In genomic region chr12:97561321-97562230, GRCh38 we compare ENCODE assay signal across 18 cellular contexts.
DNase-seq lines count a peak whose midpoint lies in the region; ATAC-seq and TF ChIP-seq lines count a peak whose summit lies in the region.
"Had no signal": no experiment of that assay in that cellular context is flagged by ENCODE, and none has a peak within 500 bp of the region (broad histone marks: within the 10 kb centered on the region; RNA-seq: fewer than 3 reads in every experiment).

No MANE protein-coding gene starts in this region.

- H3K27me3 ChIP-seq in BLaER1, result no peaks in the 10 kb centered on the region
- H3K27me3 ChIP-seq: esophagus squamous epithelium, stomach had no signal

- no peaks in the 10 kb centered on the region for H3K4me1 Mint-ChIP-seq in T-helper 2 cell treated with Interferon-gamma antibody and Interleukin-4, amounts not matched to agents 5 μg/mL and 100 μg/mL, for 36 hours (ENCODE audit: low read depth)
- H3K4me1 Mint-ChIP-seq: naive B cell had no signal

- H3K9me3 Mint-ChIP-seq in T-helper 2 cell treated with Interferon-gamma antibody and Interleukin-4, amounts not matched to agents 5 μg/mL and 100 μg/mL, for 36 hours, result no peaks in the 10 kb centered on the region
- H3K9me3 Mint-ChIP-seq: CD8-positive, alpha-beta T cell; T-helper 1 cell treated with Interleukin-12 subunit alpha and Interleukin-12 subunit beta and Interleukin-4 antibody, amounts not matched to agents 30 μg/mL and 1 μg/mL, for 36 hours had no signal

- H4K20me1 ChIP-seq in BLaER1, result no peaks in the 10 kb centered on the region

- H3K4me2 ChIP-seq in BLaER1, result peak overlapping the region; percentile 25

- H3K36me3 Mint-ChIP-seq in T-helper 2 cell treated with Interferon-gamma antibody and Interleukin-4, amounts not matched to agents 5 μg/mL and 100 μg/mL, for 36 hours (ENCODE audit: low read depth), result no peaks in the 10 kb centered on the region
- H3K36me3 Mint-ChIP-seq: CD8-positive, alpha-beta T cell; naive B cell had no signal

- no peaks in the 10 kb centered on the region for H3K9me3 ChIP-seq in BLaER1
- H3K9me3 ChIP-seq: esophagus squamous epithelium, lower lobe of right lung, stomach had no signal

- H3K4me3 Mint-ChIP-seq in T-helper 2 cell treated with Interferon-gamma antibody and Interleukin-4, amounts not matched to agents 5 μg/mL and 100 μg/mL, for 36 hours, result no peak overlapping the region
- H3K4me3 Mint-ChIP-seq: CD8-positive, alpha-beta T cell; naive B cell; T-helper 1 cell treated with Interleukin-12 subunit alpha and Interleukin-12 subunit beta and Interleukin-4 antibody, amounts not matched to agents 30 μg/mL and 1 μg/mL, for 36 hours had no signal

- DNase-seq in NCI-H1105 (lab: John Stamatoyannopoulos, UW), result peak; percentile 70
- DNase-seq in left kidney (ENCODE audit: low read depth, low spot score), result peak; percentile 32
- no peak for DNase-seq in effector CD4-positive, alpha-beta T cell
- no peak for DNase-seq in cerebellar nuclear complex (lab: John Stamatoyannopoulos, UW)
- no peak for DNase-seq in T-helper 2 cell treated with Interferon-gamma antibody and Interleukin-4, amounts not matched to agents 5 μg/mL and 100 μg/mL, for 36 hours (ENCODE audit: low spot score)
- DNase-seq: activated CD4-positive, CD25-positive, alpha-beta regulatory T cell; CD8-positive, alpha-beta T cell; esophagus squamous epithelium; lower lobe of right lung; MM.1S; naive B cell; NCI-H226; stimulated activated CD4-positive, alpha-beta T cell treated with anti-CD3 and anti-CD28 coated beads, Interleukin-2, amount 100 ng/mL, for 24 hours; stomach had no signal

- no peaks in the 10 kb centered on the region for H3K36me3 ChIP-seq in BLaER1
- H3K36me3 ChIP-seq: esophagus squamous epithelium, lower lobe of right lung, stomach had no signal

- TF ChIP-seq CTCF in VCaP (conservative IDR thresholded peaks at IDR 0.05), result no peak

- H3K4me1 ChIP-seq in BLaER1, result peaks cover 50% of the 10 kb centered on the region

- no peak overlapping the region for H3K27ac Mint-ChIP-seq in T-helper 2 cell treated with Interferon-gamma antibody and Interleukin-4, amounts not matched to agents 5 μg/mL and 100 μg/mL, for 36 hours
- H3K27ac Mint-ChIP-seq: CD8-positive, alpha-beta T cell; naive B cell; T-helper 1 cell treated with Interleukin-12 subunit alpha and Interleukin-12 subunit beta and Interleukin-4 antibody, amounts not matched to agents 30 μg/mL and 1 μg/mL, for 36 hours had no signal

- H3K27ac ChIP-seq in BLaER1 (no peak overlapping the region), VCaP (peak overlapping the region; percentile 35)
- H3K27ac ChIP-seq: esophagus squamous epithelium, lower lobe of right lung, stomach had no signal

- ATAC-seq in GM21360 (IDR thresholded peaks at IDR 0.05; ENCODE audit: unreplicated experiment), result no peak
- ATAC-seq: CD8-positive, alpha-beta T cell; lower lobe of right lung had no signal

- no peak overlapping the region for H3K4me3 ChIP-seq in BLaER1
- H3K4me3 ChIP-seq: esophagus squamous epithelium, lower lobe of right lung, stomach had no signal

- H3K9ac ChIP-seq in BLaER1, result no peak overlapping the region

- H3K27me3 Mint-ChIP-seq in T-helper 2 cell treated with Interferon-gamma antibody and Interleukin-4, amounts not matched to agents 5 μg/mL and 100 μg/mL, for 36 hours (ENCODE audit: low read depth), result no peaks in the 10 kb centered on the region

Comparison
In these comparisons a context has a peak if more than half of its experiments do, and no peak if none do; other contexts are left out.
1. DNase-seq: peak in NCI-H1105 (single experiment) and left kidney (single experiment); none in effector CD4-positive, alpha-beta T cell (single experiment), cerebellar nuclear complex (0 of 2) and T-helper 2 cell treated with Interferon-gamma antibody and Interleukin-4, amounts not matched to agents 5 μg/mL and 100 μg/mL, for 36 hours (single experiment).